ENCODE assay signal across 10 cellular contexts in genomic region chr4:31045724-31046318, GRCh38.
DNase-seq lines count a peak whose midpoint lies in the region; ATAC-seq, FAIRE-seq and TF ChIP-seq lines count a peak whose summit lies in the region.
"Had no signal": no experiment of that assay in that cellular context is flagged by ENCODE, and none has a peak within 500 bp of the region (broad histone marks: within the 10 kb centered on the region; RNA-seq: fewer than 3 reads in every experiment).

No MANE protein-coding gene starts in this region.

- ATAC-seq in A549 = peak in 1 of 2 experiments; percentile 36; a peak in 1 of 6 replicates

- FAIRE-seq in A549 (lab: Jason Lieb, UNC) = no peak
- FAIRE-seq: G401.6 had no signal

- CTCF ChIA-PET in A549 (lab: Yijun Ruan, JAX) = interaction anchor here (1.2 kb wide), 1 partner anchor 19 kb away, joined by 4 read pairs; no protein-coding TSS in a partner anchor
- CTCF ChIA-PET in HEK293T (lab: Yijun Ruan, JAX) = interaction anchor here (0.6 to 1.6 kb wide), 5 partner anchors 10 to 327 kb away, joined by 3 to 4 read pairs (median 4); no protein-coding TSS in a partner anchor

- H3K4me1 ChIP-seq in A549 (no peaks in the 10 kb centered on the region), Peyer's patch (no peaks in the 10 kb centered on the region), spleen (peaks cover 0 to 3% (median 0%) of the 10 kb centered on the region in 6 donors)

- WGBS in A549 (ENCODE audit: missing lambda C conversion rate) = 0% methylated on average over 2 of the region's 2 CpGs
- WGBS in spleen, 5 donors = 62 to 72% (median 70%) methylated on average over 2 of the region's 2 CpGs

- no peak overlapping the region for H3K4me3 ChIP-seq in A549
- H3K4me3 ChIP-seq in Peyer's patch = no peak overlapping the region
- no peak overlapping the region for H3K4me3 ChIP-seq in spleen

- POLR2A ChIA-PET in A549 (lab: Yijun Ruan, JAX) = no interaction called here
- POLR2A ChIA-PET in HEK293T (lab: Yijun Ruan, JAX) = no interaction called here

- H3K9me3 ChIP-seq in A549 (no peaks in the 10 kb centered on the region), Peyer's patch (no peaks in the 10 kb centered on the region), spleen (no peaks in the 10 kb centered on the region)

- peak; percentile 21 to 33; a peak in 3 of 5 replicates for TF ChIP-seq RAD21 in A549 (conservative IDR thresholded peaks at IDR 0.05 in 1 of 2, IDR thresholded peaks at IDR 0.05 in 1 of 2)

- intact Hi-C loops in spleen (cut with DNase I; ENCODE audit: low total_unique reads) = no loop called here

- TF ChIP-seq EP300 in A549 (IDR thresholded peaks at IDR 0.05) = no peak

- TF ChIP-seq POLR2A in A549 (IDR thresholded peaks at IDR 0.05; ENCODE audit: low read length) = no peak
- TF ChIP-seq POLR2A in Peyer's patch (IDR thresholded peaks at IDR 0.05) = no peak
- no peak for TF ChIP-seq POLR2A in spleen (IDR thresholded peaks at IDR 0.05)

- no peak overlapping the region for H3K4me2 ChIP-seq in A549

- peak; percentile 35; the same call in 2 of the 3 replicates for TF ChIP-seq CTCF in A549 (IDR thresholded peaks at IDR 0.05)
- TF ChIP-seq CTCF in Peyer's patch (IDR thresholded peaks at IDR 0.05) = peak in 4 of 6 experiments; percentile 14 to 58 (median 38)
- peak in 3 of 11 experiments; percentile 15 to 25 (median 22) for TF ChIP-seq CTCF in spleen (IDR thresholded peaks at IDR 0.05 in 8 of 11, conservative IDR thresholded peaks at IDR 0.05 in 3 of 11)

- H3K27me3 ChIP-seq in Peyer's patch = no peaks in the 10 kb centered on the region
- H3K27me3 ChIP-seq in spleen (replicated peaks in 1 of 7) = no peaks in the 10 kb centered on the region

- H3K36me3 ChIP-seq in Peyer's patch (no peaks in the 10 kb centered on the region), spleen (no peaks in the 10 kb centered on the region)

- peak in 1 of 2 experiments; percentile 15 for DNase-seq in A549 (ENCODE audit: low read depth in 1 of 2, low spot score in 1 of 2)
- peak; percentile 5 for DNase-seq in HEK293T (ENCODE audit: extremely low spot score)
- peak in 1 of 3 donors; percentile 46 for DNase-seq in Peyer's patch
- DNase-seq in glomerular endothelial cell (ENCODE audit: extremely low read depth, low read depth, low spot score) = peak; percentile 22
- no peak for DNase-seq in spleen
- DNase-seq in activated gamma-delta T cell (lab: John Stamatoyannopoulos, UW) = no peak
- no peak for DNase-seq in T1000 (lab: John Stamatoyannopoulos, UW)
- no peak for DNase-seq in ecto neural progenitor cell (ENCODE audit: low spot score)
- DNase-seq: KG1 had no signal

- no peak overlapping the region for H3K27ac ChIP-seq in A549
- no peak overlapping the region for H3K27ac ChIP-seq in Peyer's patch
- H3K27ac ChIP-seq in spleen = no peak overlapping the region

TF ChIP-seq in A549, 52 proteins besides CTCF, POLR2A, EP300 and RAD21:
- peak; percentile 41; the same call in 2 of the 3 replicates for TF ChIP-seq SMC3 (IDR thresholded peaks at IDR 0.05)
- no peak for TF ChIP-seq HMGXB4 (CRISPR knock-in tag; IDR thresholded peaks at IDR 0.05; ENCODE audit: borderline replicate concordance)

TF ChIP-seq in HEK293T, 16 proteins besides CTCF, POLR2A, EP300 and RAD21:
- TF ChIP-seq SP1 (IDR thresholded peaks at IDR 0.05) = no peak
- no peak for TF ChIP-seq FOXA1 (IDR thresholded peaks at IDR 0.05)
- TF ChIP-seq PKNOX1 (IDR thresholded peaks at IDR 0.05) = no peak
- TF ChIP-seq ZNF384 (IDR thresholded peaks at IDR 0.05) = no peak
- TF ChIP-seq TARDBP (IDR thresholded peaks at IDR 0.05) = no peak
- no peak for TF ChIP-seq FOXK2 (IDR thresholded peaks at IDR 0.05)
- TF ChIP-seq CTBP1 (IDR thresholded peaks at IDR 0.05; ENCODE audit: borderline replicate concordance) = no peak
- TF ChIP-seq SUZ12 (IDR thresholded peaks at IDR 0.05) = no peak
- TF ChIP-seq HDGF (IDR thresholded peaks at IDR 0.05; ENCODE audit: borderline replicate concordance) = no peak
- no peak for TF ChIP-seq FOXM1 (IDR thresholded peaks at IDR 0.05; ENCODE audit: borderline replicate concordance)
- no peak for TF ChIP-seq ELF4 (IDR thresholded peaks at IDR 0.05)
- TF ChIP-seq NFRKB (IDR thresholded peaks at IDR 0.05) = no peak
- no peak for TF ChIP-seq L3MBTL2 (conservative IDR thresholded peaks at IDR 0.05)
TF ChIP-seq in HEK293T: peak in this region for 0.

Comparison
In these comparisons a context has a peak if more than half of its experiments do, and no peak if none do; other contexts are left out.
1. DNase-seq: peak in HEK293T (single experiment) and glomerular endothelial cell (single experiment); none in spleen (single experiment), activated gamma-delta T cell (single experiment), T1000 (single experiment) and ecto neural progenitor cell (single experiment).